Comparison of ENCODE assay signal across 8 cellular contexts in the genomic region with DNA sequence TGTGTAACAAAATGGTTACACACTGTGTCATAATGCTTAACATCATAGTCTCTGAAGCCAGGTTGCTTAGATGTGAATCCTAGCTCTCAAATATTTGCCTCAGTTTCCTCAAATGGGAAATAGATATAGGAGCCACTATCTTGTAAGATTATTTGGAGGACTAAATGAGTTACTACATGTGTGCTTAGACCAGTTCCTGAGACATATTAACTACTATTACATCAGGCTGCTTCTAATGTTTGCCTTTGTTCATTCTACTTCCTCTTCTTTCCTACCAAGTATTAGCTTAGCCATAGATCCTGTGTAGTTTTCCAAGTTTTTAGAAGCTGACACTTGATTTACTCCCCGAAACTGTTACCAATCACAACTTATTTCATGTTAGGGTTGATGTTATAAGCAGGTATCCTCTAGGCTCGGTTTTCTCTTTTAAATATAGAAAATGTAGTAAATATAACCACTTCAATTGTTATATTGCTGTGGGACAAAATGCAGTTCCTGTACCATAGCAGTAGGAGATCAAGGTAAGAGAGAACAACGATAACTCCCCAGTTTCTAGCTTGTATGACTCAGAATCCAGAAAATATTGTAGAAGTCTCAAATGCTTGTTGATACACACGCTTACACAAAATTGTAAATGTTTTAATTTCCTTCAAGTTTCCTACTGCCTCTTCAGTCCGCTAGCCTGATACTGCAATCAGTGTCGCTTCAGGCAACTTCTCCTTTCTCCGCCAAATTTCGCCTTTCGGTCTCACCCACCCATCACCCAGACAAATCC. TPM values are rescaled to one million over a fixed set of nuclear protein-coding genes. Genes with fewer than 3 reads are reported as not detected.
DNase-seq lines count a peak whose midpoint lies in the region; ATAC-seq and TF ChIP-seq lines count a peak whose summit lies in the region.

No MANE protein-coding gene starts in this region.

- H4K20me1 ChIP-seq in DND-41 (ENCODE audit: insufficient read depth, low read length) = no peaks in the 10 kb centered on the region

- peaks cover 38% of the 10 kb centered on the region for H3K4me1 ChIP-seq in DND-41 (ENCODE audit: insufficient read depth, low read length)
- no peaks in the 10 kb centered on the region for H3K4me1 ChIP-seq in prostate gland (replicated peaks)

- no peak for TF ChIP-seq POLR2A in prostate gland (IDR thresholded peaks at IDR 0.05)

- H3K27ac ChIP-seq in DND-41 (ENCODE audit: low read length) = peak overlapping the region; percentile 73
- peak overlapping the region; percentile 80 to 82 for H3K27ac ChIP-seq in prostate gland

- DNase-seq in DND-41 (no peak), SIG-M5 treated with dmso at 0.1 percent for 504 hours (lab: John Stamatoyannopoulos, UW; ENCODE audit: unreplicated experiment) (peak; percentile 74), fibroblast of mammary gland (ENCODE audit: low read depth) (peak; percentile 14), prostate gland (ENCODE audit: low spot score) (no peak), cerebellum (ENCODE audit: low spot score) (no peak), cerebellar nuclear complex (lab: John Stamatoyannopoulos, UW) (no peak)

- peak overlapping the region; percentile 55 to 76 for H3K4me3 ChIP-seq in DND-41 (ENCODE audit: low read depth in 1 of 2, low read length in 2 of 2)
- H3K4me3 ChIP-seq in fibroblast of mammary gland (ENCODE audit: control insufficient read depth, low read depth, low read length) = peak overlapping the region; percentile 93
- peak overlapping the region; percentile 71 to 77 for H3K4me3 ChIP-seq in prostate gland

- H3K27me3 ChIP-seq in DND-41 (ENCODE audit: insufficient read depth, low read length, poor library complexity) (no peaks in the 10 kb centered on the region), prostate gland (replicated peaks; ENCODE audit: insufficient read depth) (no peaks in the 10 kb centered on the region)

- peak overlapping the region; percentile 94 for H2AFZ ChIP-seq in DND-41 (ENCODE audit: low read depth, low read length)

- WGBS in prostate gland = 2% methylated on average over 9 of the region's 9 CpGs

- peaks cover 10% of the 10 kb centered on the region for H3K79me2 ChIP-seq in DND-41 (ENCODE audit: insufficient read depth, low read length)

- peak overlapping the region; percentile 99 for H3K4me2 ChIP-seq in DND-41 (ENCODE audit: insufficient read depth, low read length)

- TF ChIP-seq CTCF in DND-41 (IDR thresholded peaks at IDR 0.05; ENCODE audit: borderline replicate concordance, extremely low read depth, low read length, poor library complexity, severe bottlenecking) = no peak
- TF ChIP-seq CTCF in fibroblast of mammary gland (conservative IDR thresholded peaks at IDR 0.05; ENCODE audit: control insufficient read depth, insufficient read depth, low read depth, low read length) = no peak
- TF ChIP-seq CTCF in prostate gland (IDR thresholded peaks at IDR 0.05) = peak in 1 of 4 experiments; percentile 9

- intact Hi-C loops in prostate gland (cut with DNase I) = no loop called here

- peak overlapping the region; percentile 69 for H3K9ac ChIP-seq in DND-41 (ENCODE audit: low read depth, low read length)

- peak; percentile 4; the same call in 2 of the 3 replicates for ATAC-seq in DND-41 (ENCODE audit: insufficient read depth, low read depth)
- peak; percentile 3 for ATAC-seq in HG03432 (IDR thresholded peaks at IDR 0.05; ENCODE audit: unreplicated experiment)
- no peak for ATAC-seq in HG02938 (IDR thresholded peaks at IDR 0.05; ENCODE audit: unreplicated experiment)

- H3K36me3 ChIP-seq in DND-41 (ENCODE audit: insufficient read depth, low read length) = peaks cover 6% of the 10 kb centered on the region
- no peaks in the 10 kb centered on the region for H3K36me3 ChIP-seq in prostate gland

- H3K9me3 ChIP-seq in DND-41 (ENCODE audit: insufficient read depth, low read length, severe bottlenecking) (no peaks in the 10 kb centered on the region), prostate gland (no peaks in the 10 kb centered on the region)

RNA-seq across cellular contexts. Expression of gene DNAJC10, which starts 0.7 kb away (rescaled TPM):
- total RNA-seq in prostate gland (10 to 100 TPM; 42.8 to 52.9 TPM), cerebellum (51.6 TPM)

Comparison
In these comparisons a context has a peak if more than half of its experiments do, and no peak if none do; other contexts are left out.
1. DNase-seq: peak in SIG-M5 treated with dmso at 0.1 percent for 504 hours (single experiment) and fibroblast of mammary gland (single experiment); none in DND-41 (single experiment), prostate gland (single experiment), cerebellum (single experiment) and cerebellar nuclear complex (0 of 2).
2. Peak in every context shown above with its lines, with median percentiles within 50 percentile points of each other: H3K4me3 ChIP-seq.